ENCODE assay signal across 32 cellular contexts in genomic region chr5:85614482-85614881, GRCh38.
"Had no signal": no experiment of that assay in that cellular context is flagged by ENCODE, and none has a peak within 500 bp of the region (broad histone marks: within the 10 kb centered on the region; RNA-seq: fewer than 3 reads in every experiment).

No MANE protein-coding gene starts in this region.

- H3K27me3 ChIP-seq: cardiac muscle cell had no signal

- DNase-seq: activated CD4-positive, alpha-beta memory T cell treated with anti-CD3 and anti-CD28 coated beads, Interleukin-2, amount 10 ng/mL, durations not matched to agents 7 days and 5 days; activated CD4-positive, alpha-beta T cell treated with anti-CD3 and anti-CD28 coated beads for 1 hour; activated CD4-positive, alpha-beta T cell treated with anti-CD3 and anti-CD28 coated beads for 48 hours; activated CD4-positive, CD25-positive, alpha-beta regulatory T cell; activated CD8-positive, alpha-beta memory T cell treated with anti-CD3 and anti-CD28 coated beads for 24 hours; activated CD8-positive, alpha-beta memory T cell treated with anti-CD3 and anti-CD28 coated beads, Interleukin-2, amount 10 ng/mL, durations not matched to agents 7 days and 5 days; activated CD8-positive, alpha-beta memory T cell treated with anti-CD3 and anti-CD28 coated beads, Interleukin-2, amount 50 U/mL, for 48 hours; activated effector memory CD4-positive, alpha-beta T cell treated with Interleukin-2 at 50 U/mL for 16 hours; activated naive CD4-positive, alpha-beta T cell treated with anti-CD3 and anti-CD28 coated beads, Interleukin-2, amount 10 ng/mL, durations not matched to agents 7 days and 5 days; activated naive CD8-positive, alpha-beta T cell treated with anti-CD3 and anti-CD28 coated beads, Interleukin-2, amount 50 U/mL, for 24 hours; activated T-cell treated with anti-CD3 and anti-CD28 coated beads, Interleukin-2, amount 50 U/mL, for 48 hours; anterior cingulate cortex; Kasumi-1; MM.1S; MV-4-11; NCI-H1092; NCI-H1436 treated with DMSO at 0.1 percent for 48 hours; NCI-H1694 treated with DMSO at 0.1 percent for 48 hours; NCI-H2029; NCI-H345; NCI-H510A; NCI-H526; NCI-H748 treated with DMSO at 0.1 percent for 48 hours; NK-92 treated with Interleukin-12 subunit alpha and Interleukin-12 subunit beta, amount 100 ng/mL, for 24 hours; PC-9; Right ventricle myocardium superior; SW 1271; T-helper 1 cell; T-helper 2 cell; T-helper 9 cell; WERI-Rb-1 had no signal

- H3K36me3 ChIP-seq: cardiac muscle cell, WERI-Rb-1 had no signal

- H3K4me3 ChIP-seq: cardiac muscle cell, PC-9 had no signal

- ATAC-seq: activated CD8-positive, alpha-beta memory T cell treated with anti-CD3 and anti-CD28 coated beads, Interleukin-2, amount 10 ng/mL, durations not matched to agents 7 days and 5 days; activated naive CD8-positive, alpha-beta T cell treated with anti-CD3 and anti-CD28 coated beads, Interleukin-2, amount 50 U/mL, for 24 hours had no signal

- H3K27ac ChIP-seq: cardiac muscle cell, PC-9, WERI-Rb-1 had no signal
